Comparison of ENCODE assay signal across 12 cellular contexts in genomic region chr18:7830468-7830867, GRCh38.
DNase-seq lines count a peak whose midpoint lies in the region; ATAC-seq and TF ChIP-seq lines count a peak whose summit lies in the region.
"Had no signal": no experiment of that assay in that cellular context is flagged by ENCODE, and none has a peak within 500 bp of the region (broad histone marks: within the 10 kb centered on the region; RNA-seq: fewer than 3 reads in every experiment).

No MANE protein-coding gene starts in this region.

- H3K79me2 ChIP-seq in MM.1S (ENCODE audit: low read length): no peaks in the 10 kb centered on the region

- H3K9ac ChIP-seq in MM.1S (ENCODE audit: low read length): no peak overlapping the region

- no peaks in the 10 kb centered on the region for H3K27me3 ChIP-seq in MM.1S (replicated peaks; ENCODE audit: insufficient read depth, low read length)
- no peaks in the 10 kb centered on the region for H3K27me3 ChIP-seq in right cardiac atrium (ENCODE audit: control insufficient read depth, insufficient read depth)
- H3K27me3 ChIP-seq: testis had no signal

- H3K27ac ChIP-seq in MM.1S (ENCODE audit: low read length): no peak overlapping the region
- H3K27ac ChIP-seq in right cardiac atrium (ENCODE audit: low read length): no peak overlapping the region
- H3K27ac ChIP-seq: skin epidermis, testis had no signal

- no peak overlapping the region for H2AFZ ChIP-seq in MM.1S (ENCODE audit: low read length)

- no peak overlapping the region for H3K4me2 ChIP-seq in MM.1S (ENCODE audit: low read depth, low read length)

- WGBS in right cardiac atrium: 86% methylated on average over 3 of the region's 3 CpGs

- H3K4me3 ChIP-seq in MM.1S (ENCODE audit: low read length): no peak overlapping the region
- no peak overlapping the region for H3K4me3 ChIP-seq in choroid plexus epithelial cell (ENCODE audit: low read depth, low read length)
- H3K4me3 ChIP-seq in right cardiac atrium (ENCODE audit: low read length): no peak overlapping the region
- H3K4me3 ChIP-seq: skin epidermis, testis had no signal

- peak; percentile 66 for ATAC-seq in GM21717 (IDR thresholded peaks at IDR 0.05; ENCODE audit: unreplicated experiment)
- no peak for ATAC-seq in GM21825 (IDR thresholded peaks at IDR 0.05; ENCODE audit: unreplicated experiment)
- ATAC-seq in right cardiac atrium: no peak
- ATAC-seq: left lobe of liver had no signal

- intact Hi-C loops in head of caudate nucleus (cut with DNase I): no loop called here
- intact Hi-C loops in right cardiac atrium (cut with DNase I): no loop called here

- DNase-seq in GM10266 (ENCODE audit: extremely low spot score) (peak; percentile 11), MM.1S (peak; percentile 7), choroid plexus epithelial cell (ENCODE audit: low read depth) (peak; percentile 53), head of caudate nucleus (no peak), right cardiac atrium (no peak)
- no peak for DNase-seq in activated naive CD4-positive, alpha-beta T cell (lab: John Stamatoyannopoulos, UW)
- DNase-seq: NCI-H446 treated with DMSO at 0.1 percent for 48 hours, testis had no signal

- no peaks in the 10 kb centered on the region for H3K36me3 ChIP-seq in MM.1S (replicated peaks; ENCODE audit: insufficient read depth, low read length)

- TF ChIP-seq CTCF in GM10266 (IDR thresholded peaks at IDR 0.05; ENCODE audit: control insufficient read depth, insufficient read depth, low read depth, missing control alignments): no peak
- TF ChIP-seq CTCF in MM.1S (IDR thresholded peaks at IDR 0.05; ENCODE audit: low read length): no peak
- no peak for TF ChIP-seq CTCF in choroid plexus epithelial cell (conservative IDR thresholded peaks at IDR 0.05; ENCODE audit: low read depth, low read length)

- H3K4me1 ChIP-seq in MM.1S (ENCODE audit: low read length) (no peaks in the 10 kb centered on the region), right cardiac atrium (ENCODE audit: control insufficient read depth, insufficient read depth, low read length) (no peaks in the 10 kb centered on the region)
- H3K4me1 ChIP-seq: testis had no signal

- H3F3A ChIP-seq in MM.1S (ENCODE audit: insufficient read depth, low read length): no peaks in the 10 kb centered on the region

- H4K20me1 ChIP-seq in MM.1S (ENCODE audit: insufficient read depth, low read length): no peaks in the 10 kb centered on the region

- no peaks in the 10 kb centered on the region for H3K9me2 ChIP-seq in MM.1S (replicated peaks; ENCODE audit: insufficient read depth, low read length)

- H3K9me3 ChIP-seq in MM.1S (replicated peaks; ENCODE audit: insufficient read depth, low read length) (no peaks in the 10 kb centered on the region), right cardiac atrium (ENCODE audit: control insufficient read depth, low read length) (no peaks in the 10 kb centered on the region)
- H3K9me3 ChIP-seq: testis had no signal

Comparison
In these comparisons a context has a peak if more than half of its experiments do, and no peak if none do; other contexts are left out.
1. DNase-seq: peak in GM10266 (single experiment), MM.1S (single experiment) and choroid plexus epithelial cell (single experiment); none in head of caudate nucleus (0 of 42), right cardiac atrium (0 of 3) and activated naive CD4-positive, alpha-beta T cell (0 of 4).